22 cellular contexts compared by ENCODE assay signal in genomic region chr1:25553749-25554425, GRCh38. TPM values are rescaled to one million over a fixed set of nuclear protein-coding genes. Genes with fewer than 3 reads are reported as not detected.
A peak's percentile ranks its signal among the peaks of the same experiment; 100 is the strongest.
DNase-seq lines count a peak whose midpoint lies in the region; ATAC-seq, FAIRE-seq and TF ChIP-seq lines count a peak whose summit lies in the region.
"Had no signal": no experiment of that assay in that cellular context is flagged by ENCODE, and none has a peak within 500 bp of the region (broad histone marks: within the 10 kb centered on the region; RNA-seq: fewer than 3 reads in every experiment).

No MANE protein-coding gene starts in this region.

- CTCF ChIA-PET in CD8-positive, alpha-beta T cell (lab: Charles Lee) = interaction anchor here (0.6 to 4.6 kb wide), 6 partner anchors 12 to 680 kb away, joined by 3 to 41 read pairs (median 5); partner anchors contain the start of gene CEP85
- CTCF ChIA-PET in K562 (lab: Yijun Ruan, JAX; ENCODE audit: low intra/inter-chr PET ratio) = no interaction called here

- TF ChIP-seq CTCF in CD8-positive, alpha-beta T cell (IDR thresholded peaks at IDR 0.05) = no peak
- TF ChIP-seq CTCF in K562 (IDR thresholded peaks at IDR 0.05 in 2 of 3, conservative IDR thresholded peaks at IDR 0.05 in 1 of 3; ENCODE audit: insufficient read depth in 2 of 3, low read depth in 1 of 3, low read length in 3 of 3) (no peak), psoas muscle (IDR thresholded peaks at IDR 0.05) (no peak)

- peak overlapping the region in 1 of 2 experiments; percentile 87; a peak in 2 of 4 replicates for H3K9ac ChIP-seq in K562 (ENCODE audit: insufficient read depth in 1 of 2, low read depth in 2 of 2, low read length in 2 of 2)
- H3K9ac ChIP-seq: SK-N-SH had no signal

- 0 out of 2 replicates have a peak overlapping the region, but pooled peaks have one; percentile 10 for H2AFZ ChIP-seq in K562 (ENCODE audit: low read depth, low read length)

- peaks cover 0 to 2% (median 0%) of the 10 kb centered on the region in 7 donors for H3K9me3 Mint-ChIP-seq in CD4-positive, CD25-positive, alpha-beta regulatory T cell
- H3K9me3 Mint-ChIP-seq in CD8-positive, alpha-beta T cell = no peaks in the 10 kb centered on the region
- H3K9me3 Mint-ChIP-seq: activated T-helper 2 cell treated with anti-CD3 and anti-CD28 coated beads, Interferon-gamma antibody, Interleukin-2, Interleukin-4, amounts not matched to agents 10 μg/mL and 5 μg/mL and 100 μg/mL, durations not matched to agents 14 hours and 24 hours and 36 hours; central memory CD8-positive, alpha-beta T cell; natural killer cell; type B pancreatic cell had no signal

- no TSS peak for BruUV-seq in K562 (replicated peaks; lab: Mats Ljungman, UMichigan)

- no peaks in the 10 kb centered on the region for H3K9me3 ChIP-seq in CD4-positive, CD25-positive, alpha-beta regulatory T cell (ENCODE audit: control insufficient read depth in 2 of 2, low read length in 2 of 2)
- no peaks in the 10 kb centered on the region for H3K9me3 ChIP-seq in CD8-positive, alpha-beta T cell (ENCODE audit: low read length)
- H3K9me3 ChIP-seq in K562 (replicated peaks; ENCODE audit: control insufficient read depth, insufficient read depth, low read depth, low read length) (no peaks in the 10 kb centered on the region), psoas muscle (no peaks in the 10 kb centered on the region)
- H3K9me3 ChIP-seq: SK-N-SH had no signal

- TF ChIP-seq RAD21 in K562 (CRISPR knock-in tag; conservative IDR thresholded peaks at IDR 0.05 in 1 of 2, IDR thresholded peaks at IDR 0.05 in 1 of 2) = no peak

- H3K27ac ChIP-seq in CD4-positive, CD25-positive, alpha-beta regulatory T cell (ENCODE audit: insufficient read depth, low read length, poor library complexity, severe bottlenecking) = peak overlapping the region; percentile 71
- H3K27ac ChIP-seq in CD8-positive, alpha-beta T cell (ENCODE audit: low read depth, low read length) = no peak overlapping the region
- H3K27ac ChIP-seq in K562 (ENCODE audit: extremely low read depth, low read depth, low read length) (peak overlapping the region; percentile 46; the same call in 2 of the 3 replicates), psoas muscle (peak overlapping the region; percentile 53)
- H3K27ac ChIP-seq: HL-60 had no signal

- peaks cover 95% of the 10 kb centered on the region for H3K4me1 ChIP-seq in CD4-positive, CD25-positive, alpha-beta regulatory T cell (ENCODE audit: control insufficient read depth, insufficient read depth, low read length, poor library complexity, severe bottlenecking)
- peaks cover 99% of the 10 kb centered on the region for H3K4me1 ChIP-seq in CD8-positive, alpha-beta T cell (ENCODE audit: insufficient read depth, low read length)
- H3K4me1 ChIP-seq in K562 (replicated peaks in 1 of 2; ENCODE audit: control insufficient read depth in 2 of 2, insufficient read depth in 2 of 2, low read length in 2 of 2) (peaks cover 40 to 42% of the 10 kb centered on the region in 2 experiments), psoas muscle (peaks cover 57% of the 10 kb centered on the region)

- no peak for ATAC-seq in CD4-positive, CD25-positive, alpha-beta regulatory T cell (ENCODE audit: low read depth in 2 of 2)
- ATAC-seq in CD8-positive, alpha-beta T cell = no peak
- ATAC-seq in K562 = peak; percentile 20
- ATAC-seq in psoas muscle = no peak
- no peak for ATAC-seq in GM19351 (IDR thresholded peaks at IDR 0.05; ENCODE audit: unreplicated experiment)
- ATAC-seq: GM12878, left ventricle myocardium superior, natural killer cell had no signal

- peaks cover 19 to 100% (median 67%) of the 10 kb centered on the region in 4 donors for H3K4me1 Mint-ChIP-seq in CD4-positive, CD25-positive, alpha-beta regulatory T cell
- peaks cover 98% of the 10 kb centered on the region for H3K4me1 Mint-ChIP-seq in CD8-positive, alpha-beta T cell (ENCODE audit: low read depth)

- in situ Hi-C loops in K562 (cut with MboI) = no loop called here

- peak; percentile 80 for FAIRE-seq in K562 (lab: Jason Lieb, UNC)
- FAIRE-seq: endothelial cell of umbilical vein, GM12878 had no signal

- H3K27me3 Mint-ChIP-seq in CD4-positive, CD25-positive, alpha-beta regulatory T cell = no peaks in the 10 kb centered on the region
- H3K27me3 Mint-ChIP-seq in CD8-positive, alpha-beta T cell (ENCODE audit: low read depth) = no peaks in the 10 kb centered on the region
- H3K27me3 Mint-ChIP-seq: central memory CD8-positive, alpha-beta T cell; type B pancreatic cell had no signal

- H3K4me3 ChIP-seq in CD4-positive, CD25-positive, alpha-beta regulatory T cell (ENCODE audit: low read depth, low read length) = no peak overlapping the region
- no peak overlapping the region for H3K4me3 ChIP-seq in CD8-positive, alpha-beta T cell (ENCODE audit: low read depth, low read length)
- H3K4me3 ChIP-seq in K562 (no peak overlapping the region), psoas muscle (no peak overlapping the region)
- H3K4me3 ChIP-seq: GM12878, skin epidermis had no signal

- H4K20me1 ChIP-seq in K562 (replicated peaks; ENCODE audit: control insufficient read depth, insufficient read depth, low read length) = peaks cover 7% of the 10 kb centered on the region

- peak overlapping the region; percentile 52 for H3K4me2 ChIP-seq in K562 (ENCODE audit: insufficient read depth, low read length)
- H3K4me2 ChIP-seq: SK-N-SH had no signal

- H3K27ac Mint-ChIP-seq in CD4-positive, CD25-positive, alpha-beta regulatory T cell = peak overlapping the region; percentile 90 to 93 (median 92)
- peak overlapping the region; percentile 96 for H3K27ac Mint-ChIP-seq in CD8-positive, alpha-beta T cell
- H3K27ac Mint-ChIP-seq: activated T-helper 2 cell treated with anti-CD3 and anti-CD28 coated beads, Interferon-gamma antibody, Interleukin-2, Interleukin-4, amounts not matched to agents 10 μg/mL and 5 μg/mL and 100 μg/mL, durations not matched to agents 14 hours and 24 hours and 36 hours; type B pancreatic cell had no signal

- peak overlapping the region in 2 of 4 donors; percentile 41 to 80 for H3K4me3 Mint-ChIP-seq in CD4-positive, CD25-positive, alpha-beta regulatory T cell
- no peak overlapping the region for H3K4me3 Mint-ChIP-seq in CD8-positive, alpha-beta T cell
- H3K4me3 Mint-ChIP-seq: central memory CD8-positive, alpha-beta T cell; natural killer cell; type B pancreatic cell had no signal

- peaks cover 41% of the 10 kb centered on the region for H3K36me3 ChIP-seq in CD4-positive, CD25-positive, alpha-beta regulatory T cell (ENCODE audit: control insufficient read depth, insufficient read depth, low read length)
- H3K36me3 ChIP-seq in CD8-positive, alpha-beta T cell (ENCODE audit: insufficient read depth, low read length) = peaks cover 15% of the 10 kb centered on the region
- H3K36me3 ChIP-seq in K562 (ENCODE audit: control insufficient read depth, insufficient read depth, low read length) (peaks cover 21% of the 10 kb centered on the region), psoas muscle (ENCODE audit: insufficient read depth in 1 of 2, low read depth in 1 of 2) (peaks cover 0 to 26% of the 10 kb centered on the region in 2 donors)

- POLR2A ChIA-PET in CD8-positive, alpha-beta T cell (lab: Charles Lee) = interaction anchor here (0.6 to 2.7 kb wide), 6 partner anchors 9 to 114 kb away, joined by 3 to 22 read pairs (median 8); partner anchors contain the start of gene LDLRAP1
- POLR2A ChIA-PET in K562 (lab: Yijun Ruan, JAX) = interaction anchor here (0.6 to 5.5 kb wide), 9 partner anchors 10 to 303 kb away, joined by 3 to 39 read pairs (median 3); partner anchors contain the start of gene LDLRAP1

- H3K9me1 ChIP-seq in K562 (ENCODE audit: control insufficient read depth, insufficient read depth, low read length) = peaks cover 3% of the 10 kb centered on the region

- 65% methylated on average over 10 of the region's 11 CpGs for WGBS in K562 (ENCODE audit: insufficient coverage, low coverage, missing lambda C conversion rate)
- 78 to 83% (median 79%) methylated on average over 8 to 11 of the region's 11 CpGs for whole genome bisulfite sequencing in psoas muscle, 3 donors

- H3K79me2 ChIP-seq in K562 (ENCODE audit: control insufficient read depth, insufficient read depth, low read length) = peaks cover 35% of the 10 kb centered on the region

- no peak for DNase-seq in CD4-positive, CD25-positive, alpha-beta regulatory T cell
- no peak for DNase-seq in CD8-positive, alpha-beta T cell
- DNase-seq in K562 (ENCODE audit: extremely low read depth in 1 of 4, low spot score in 3 of 4) (peak; percentile 40 to 71 (median 52)), psoas muscle (peak in 1 of 2 donors; percentile 45), OCI-M2 (lab: John Stamatoyannopoulos, UW; ENCODE audit: unreplicated experiment) (no peak), iPS-NIHi11 (ENCODE audit: low spot score) (no peak)
- DNase-seq: activated CD4-positive, alpha-beta T cell treated with anti-CD3 and anti-CD28 coated beads, Interleukin-2, amount 50 U/mL, for 48 hours; islet precursor cell; Karpas-422; left ventricle myocardium superior; midbrain; natural killer cell; NCI-H1436; SK-N-SH had no signal

- peaks cover 30% of the 10 kb centered on the region for H3K36me3 Mint-ChIP-seq in CD4-positive, CD25-positive, alpha-beta regulatory T cell
- H3K36me3 Mint-ChIP-seq in CD8-positive, alpha-beta T cell = peaks cover 53% of the 10 kb centered on the region
- H3K36me3 Mint-ChIP-seq: natural killer cell, type B pancreatic cell had no signal

- TF ChIP-seq POLR2A in K562 (conservative IDR thresholded peaks at IDR 0.05) = no peak

- intact Hi-C loops in CD8-positive, alpha-beta T cell (cut with DNase I, micrococcal nuclease) = loop anchor here in 1 of 2 experiments (1.0 kb wide), 1 partner anchor 11 kb away; the partner anchor contains the start of gene LDLRAP1
- intact Hi-C loops in K562 (cut with micrococcal nuclease) (no loop called here), psoas muscle (cut with DNase I) (no loop called here)

- no peaks in the 10 kb centered on the region for H3K27me3 ChIP-seq in CD4-positive, CD25-positive, alpha-beta regulatory T cell (ENCODE audit: control insufficient read depth, insufficient read depth, low read length)
- no peaks in the 10 kb centered on the region for H3K27me3 ChIP-seq in CD8-positive, alpha-beta T cell (ENCODE audit: insufficient read depth, low read length)
- H3K27me3 ChIP-seq in K562 (ENCODE audit: control insufficient read depth in 2 of 2, insufficient read depth in 2 of 2, low read length in 2 of 2) (no peaks in the 10 kb centered on the region), psoas muscle (ENCODE audit: insufficient read depth in 3 of 3, low read length in 2 of 3) (no peaks in the 10 kb centered on the region)

- no peak for TF ChIP-seq EP300 in K562 (IDR thresholded peaks at IDR 0.05; ENCODE audit: low read length)

RNA-seq across cellular contexts. Expression of gene LDLRAP1, which starts 10.5 kb away (rescaled TPM):
- total RNA-seq in CD4-positive, CD25-positive, alpha-beta regulatory T cell = 98.7 TPM
- 100 to 1,000 TPM; 170 to 326 (median 258) TPM for polyA plus RNA-seq in CD4-positive, CD25-positive, alpha-beta regulatory T cell
- total RNA-seq in CD8-positive, alpha-beta T cell = 10 to 100 TPM; 46.1 to 49.5 TPM
- total RNA-seq in K562 (2011; cell fraction: chromatin; rRNA removed; ENCODE audit: low replicate concordance) = 30.0 and 73.0 TPM in 2 replicates
- 38.5 and 41.1 TPM in 2 replicates for total RNA-seq in K562 (2011; cell fraction: nucleolus; rRNA removed)
- 33.9 and 37.2 TPM in 2 replicates for total RNA-seq in K562 (2011; cell fraction: nucleoplasm; rRNA removed)
- total RNA-seq in K562 (2014; rRNA removed) (14.2 and 19.0 TPM in 2 replicates), K562 (2014; rRNA removed; fragmentation: Illumina TruSeq; extraction: Trizol) (10.9 and 13.0 TPM in 2 replicates), K562 (2015; rRNA removed; fragmentation: Illumina TruSeq; extraction: Trizol) (16.3 and 17.7 TPM in 2 replicates), K562 (2021) (28.8 and 29.2 TPM in 2 replicates), psoas muscle (10 to 100 TPM; 10.1 to 12.9 (median 10.9) TPM)
- polyA plus RNA-seq in K562 (2011; rRNA removed) (16.2 and 25.0 TPM in 2 replicates), K562 (2014; fragmentation: Illumina TruSeq; extraction: Trizol) (26.8 and 29.6 TPM in 2 replicates), K562 (2014; fragmentation: Nextera tagmentation; extraction: Ambion mirVana) (1 to 10 TPM in 1 of 2 experiments, under 1 TPM in 1; 0.56 to 1.4 TPM), K562 (2014; rRNA removed) (22.2 and 25.7 TPM in 2 replicates), psoas muscle (10 to 100 TPM in 1 of 3 donors, 1 to 10 TPM in 2; 5.6 to 10.5 (median 6.7) TPM)
- 22.4 and 23.7 TPM in 2 replicates for polyA plus RNA-seq in K562 (2011; cell fraction: cytosol; rRNA removed)
- polyA plus RNA-seq in K562 (2011; cell fraction: nucleus; rRNA removed) = 69.9 and 75.9 TPM in 2 replicates
- polyA plus RNA-seq in K562 (2012) = 24.3 and 30.1 TPM in 2 replicates
- polyA minus RNA-seq in K562 (2011; rRNA and poly(A)+ RNA removed) = 11.8 and 12.8 TPM in 2 replicates
- 11.8 and 16.7 TPM in 2 replicates for polyA minus RNA-seq in K562 (2011; cell fraction: cytosol; rRNA and poly(A)+ RNA removed)
- 6.9 and 14.2 TPM in 2 replicates for polyA minus RNA-seq in K562 (2011; cell fraction: nucleus; rRNA and poly(A)+ RNA removed)

Comparison
In these comparisons a context has a peak if more than half of its experiments do, and no peak if none do; other contexts are left out.
1. DNase-seq: peak in K562 (4 of 4); none in CD4-positive, CD25-positive, alpha-beta regulatory T cell (0 of 3), CD8-positive, alpha-beta T cell (0 of 7), OCI-M2 (single experiment) and iPS-NIHi11 (single experiment).